ENCODE assay signal across 10 cellular contexts in genomic region chr4:69832326-69833030, GRCh38.
DNase-seq lines count a peak whose midpoint lies in the region; ATAC-seq and TF ChIP-seq lines count a peak whose summit lies in the region.
"Had no signal": no experiment of that assay in that cellular context is flagged by ENCODE, and none has a peak within 500 bp of the region (broad histone marks: within the 10 kb centered on the region; RNA-seq: fewer than 3 reads in every experiment).

No MANE protein-coding gene starts in this region.

- ATAC-seq in GM19397 (IDR thresholded peaks at IDR 0.05; ENCODE audit: unreplicated experiment) = peak; percentile 37
- peak; percentile 42 for ATAC-seq in HG03432 (IDR thresholded peaks at IDR 0.05; ENCODE audit: unreplicated experiment)
- peak; percentile 56 for ATAC-seq in stimulated activated memory B cell treated with anti-CD40 and anti-IgM and Interleukin-4, amounts not matched to agents 10 μg/mL and 1 μg/mL and 100 μg/mL, for 72 hours

- in situ Hi-C loops in GM13977 (cut with MboI; ENCODE audit: low pct_unique_long_range_greater_than_20kb, low sequenced_read_pairs, unreplicated experiment) = no loop called here

- H3K36me3 Mint-ChIP-seq in dendritic cell treated with granulocyte-macrophage colony-stimulating factor and Interleukin-4, amounts not matched to agents 40 ng/mL and 50 ng/mL, for 4 days (ENCODE audit: low read depth) = no peaks in the 10 kb centered on the region
- no peaks in the 10 kb centered on the region for H3K36me3 Mint-ChIP-seq in stimulated activated memory B cell treated with anti-CD40 and anti-IgM and Interleukin-4, amounts not matched to agents 10 μg/mL and 1 μg/mL and 100 μg/mL, for 72 hours

- no peaks in the 10 kb centered on the region for H3K9me3 Mint-ChIP-seq in dendritic cell treated with granulocyte-macrophage colony-stimulating factor and Interleukin-4, amounts not matched to agents 40 ng/mL and 50 ng/mL, for 4 days
- peaks cover 4% of the 10 kb centered on the region for H3K9me3 Mint-ChIP-seq in stimulated activated memory B cell treated with anti-CD40 and anti-IgM and Interleukin-4, amounts not matched to agents 10 μg/mL and 1 μg/mL and 100 μg/mL, for 72 hours
- H3K9me3 Mint-ChIP-seq: activated naive CD8-positive, alpha-beta T cell treated with anti-CD3 and anti-CD28 coated beads, Interleukin-2, amount 50 U/mL, for 24 hours had no signal

- intact Hi-C loops in dendritic cell treated with granulocyte-macrophage colony-stimulating factor and Interleukin-4, amounts not matched to agents 40 ng/mL and 50 ng/mL, for 4 days (cut with micrococcal nuclease) = loop anchor here (5.0 kb wide), 1 partner anchor 80 kb away; no protein-coding TSS in a partner anchor

- H3K27me3 Mint-ChIP-seq in dendritic cell treated with granulocyte-macrophage colony-stimulating factor and Interleukin-4, amounts not matched to agents 40 ng/mL and 50 ng/mL, for 4 days = no peaks in the 10 kb centered on the region
- no peaks in the 10 kb centered on the region for H3K27me3 Mint-ChIP-seq in stimulated activated memory B cell treated with anti-CD40 and anti-IgM and Interleukin-4, amounts not matched to agents 10 μg/mL and 1 μg/mL and 100 μg/mL, for 72 hours
- H3K27me3 Mint-ChIP-seq: activated naive CD8-positive, alpha-beta T cell treated with anti-CD3 and anti-CD28 coated beads, Interleukin-2, amount 50 U/mL, for 24 hours had no signal

- H3K4me1 Mint-ChIP-seq in dendritic cell treated with granulocyte-macrophage colony-stimulating factor and Interleukin-4, amounts not matched to agents 40 ng/mL and 50 ng/mL, for 4 days (ENCODE audit: low read depth) = peaks cover 32% of the 10 kb centered on the region
- peaks cover 8% of the 10 kb centered on the region for H3K4me1 Mint-ChIP-seq in stimulated activated memory B cell treated with anti-CD40 and anti-IgM and Interleukin-4, amounts not matched to agents 10 μg/mL and 1 μg/mL and 100 μg/mL, for 72 hours

- peak overlapping the region; percentile 95 for H3K27ac Mint-ChIP-seq in dendritic cell treated with granulocyte-macrophage colony-stimulating factor and Interleukin-4, amounts not matched to agents 40 ng/mL and 50 ng/mL, for 4 days
- H3K27ac Mint-ChIP-seq in stimulated activated memory B cell treated with anti-CD40 and anti-IgM and Interleukin-4, amounts not matched to agents 10 μg/mL and 1 μg/mL and 100 μg/mL, for 72 hours = peak overlapping the region; percentile 35

- no peak for DNase-seq in SKM-1 treated with dmso at 0.1 percent for 144 hours (lab: John Stamatoyannopoulos, UW; ENCODE audit: unreplicated experiment)
- DNase-seq in NCI-H1694 treated with DMSO at 0.1 percent for 48 hours (lab: John Stamatoyannopoulos, UW) = no peak
- DNase-seq in SKM-1 (lab: John Stamatoyannopoulos, UW; ENCODE audit: unreplicated experiment) = no peak
- no peak for DNase-seq in GM13977 (ENCODE audit: low spot score)
- DNase-seq: activated naive CD8-positive, alpha-beta T cell treated with anti-CD3 and anti-CD28 coated beads, Interleukin-2, amount 50 U/mL, for 24 hours; sigmoid colon had no signal

- TF ChIP-seq CTCF in GM13977 (IDR thresholded peaks at IDR 0.05; ENCODE audit: extremely low read depth, insufficient read depth, missing control alignments) = no peak

- no peak overlapping the region for H3K4me3 Mint-ChIP-seq in dendritic cell treated with granulocyte-macrophage colony-stimulating factor and Interleukin-4, amounts not matched to agents 40 ng/mL and 50 ng/mL, for 4 days
- H3K4me3 Mint-ChIP-seq in stimulated activated memory B cell treated with anti-CD40 and anti-IgM and Interleukin-4, amounts not matched to agents 10 μg/mL and 1 μg/mL and 100 μg/mL, for 72 hours = no peak overlapping the region
